26 cellular contexts compared by ENCODE assay signal in the genomic region with DNA sequence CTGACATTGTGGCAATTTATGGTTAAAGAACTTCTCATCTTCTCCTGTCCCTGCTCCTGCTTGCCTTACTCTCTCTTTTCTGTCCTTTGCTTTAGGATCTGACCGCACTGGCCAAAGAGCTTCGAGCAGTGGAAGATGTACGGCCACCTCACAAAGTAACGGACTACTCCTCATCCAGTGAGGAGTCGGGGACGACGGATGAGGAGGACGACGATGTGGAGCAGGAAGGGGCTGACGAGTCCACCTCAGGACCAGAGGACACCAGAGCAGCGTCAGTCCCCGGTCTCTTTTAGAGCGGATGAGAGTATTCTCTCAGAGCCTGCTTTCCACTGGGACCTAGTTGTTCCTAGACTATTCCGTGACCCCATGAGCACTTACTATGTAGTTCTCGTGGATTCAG.
A peak's percentile ranks its signal among the peaks of the same experiment; 100 is the strongest.
DNase-seq lines count a peak whose midpoint lies in the region; ATAC-seq and TF ChIP-seq lines count a peak whose summit lies in the region.
"Had no signal": no experiment of that assay in that cellular context is flagged by ENCODE, and none has a peak within 500 bp of the region (broad histone marks: within the 10 kb centered on the region; RNA-seq: fewer than 3 reads in every experiment).

No MANE protein-coding gene starts in this region.

- intact Hi-C loops in activated T-helper 1 cell treated with anti-CD3 and anti-CD28 coated beads, Interleukin-12 subunit alpha, Interleukin-12 subunit beta, Interleukin-2, Interleukin-4 antibody, amounts not matched to agents 30 ng/mL and 10 ng/mL and 1 ng/mL, durations not matched to agents 14 hours and 24 hours and 36 hours (cut with micrococcal nuclease): no loop called here
- intact Hi-C loops in Right ventricle myocardium superior (cut with DNase I): no loop called here

- no peak for ATAC-seq in activated T-cell treated with anti-CD3 and anti-CD28 coated beads, Interleukin-2, amount 50 U/mL, for 72 hours (replicated peaks in 1 of 2)
- ATAC-seq in Right ventricle myocardium superior (ENCODE audit: poor library complexity): no peak
- ATAC-seq: Right ventricle myocardium inferior had no signal

- no peaks in the 10 kb centered on the region for H3K27me3 ChIP-seq in neural progenitor cell
- H3K27me3 ChIP-seq: BE2C, SJSA1 had no signal

- peaks cover 4% of the 10 kb centered on the region for H3K4me1 Mint-ChIP-seq in activated T-cell treated with anti-CD3 and anti-CD28 coated beads, Interleukin-2, amount 50 U/mL, for 24 hours (ENCODE audit: low read depth)
- peaks cover 9% of the 10 kb centered on the region for H3K4me1 Mint-ChIP-seq in activated T-cell treated with anti-CD3 and anti-CD28 coated beads, Interleukin-2, amount 50 U/mL, for 72 hours (ENCODE audit: low read depth)
- peaks cover 8% of the 10 kb centered on the region for H3K4me1 Mint-ChIP-seq in activated T-helper 1 cell treated with anti-CD3 and anti-CD28 coated beads, Interleukin-12 subunit alpha, Interleukin-12 subunit beta, Interleukin-2, Interleukin-4 antibody, amounts not matched to agents 30 ng/mL and 10 ng/mL and 1 ng/mL, durations not matched to agents 14 hours and 24 hours and 36 hours (ENCODE audit: low read depth)
- H3K4me1 Mint-ChIP-seq in glutamatergic neuron (ENCODE audit: low read depth, unreplicated experiment) (peaks cover 14% of the 10 kb centered on the region), neural progenitor cell (peaks cover 28% of the 10 kb centered on the region)
- H3K4me1 Mint-ChIP-seq: CD14-positive monocyte had no signal

- no peak for DNase-seq in activated T-cell treated with anti-CD3 and anti-CD28 coated beads, Interleukin-2, amount 50 U/mL, for 24 hours
- no peak for DNase-seq in activated T-cell treated with anti-CD3 and anti-CD28 coated beads, Interleukin-2, amount 50 U/mL, for 72 hours
- no peak for DNase-seq in activated T-helper 1 cell treated with anti-CD3 and anti-CD28 coated beads, Interleukin-12 subunit alpha, Interleukin-12 subunit beta, Interleukin-2, Interleukin-4 antibody, amounts not matched to agents 30 ng/mL and 10 ng/mL and 1 ng/mL, durations not matched to agents 14 hours and 24 hours and 36 hours (ENCODE audit: low spot score)
- DNase-seq in glutamatergic neuron (no peak), neural progenitor cell (ENCODE audit: low spot score) (no peak), NCI-H446 treated with DMSO at 0.1 percent for 48 hours (lab: John Stamatoyannopoulos, UW) (no peak), Right ventricle myocardium superior (no peak)
- no peak for DNase-seq in activated CD4-positive, CD25-positive, alpha-beta regulatory T cell treated with anti-CD3 and anti-CD28 coated beads, Interleukin-2, amount 50 U/mL, for 72 hours
- DNase-seq: 8988T, ACHN, BE2C, Calu3, DMS79 treated with DMSO at 0.1 percent for 48 hours, GF-D8, H7, KBM-7, MV-4-11, NCI-H1105, NCI-H1436 treated with DMSO at 0.1 percent for 48 hours, NCI-H187 treated with DMSO at 0.1 percent for 48 hours, NCI-H2107, NCI-H526 treated with DMSO at 0.1 percent for 48 hours, PC-9 had no signal

- no peaks in the 10 kb centered on the region for H3K27me3 Mint-ChIP-seq in activated T-cell treated with anti-CD3 and anti-CD28 coated beads, Interleukin-2, amount 50 U/mL, for 24 hours
- H3K27me3 Mint-ChIP-seq in activated T-cell treated with anti-CD3 and anti-CD28 coated beads, Interleukin-2, amount 50 U/mL, for 72 hours (ENCODE audit: low read depth): no peaks in the 10 kb centered on the region
- H3K27me3 Mint-ChIP-seq in activated T-helper 1 cell treated with anti-CD3 and anti-CD28 coated beads, Interleukin-12 subunit alpha, Interleukin-12 subunit beta, Interleukin-2, Interleukin-4 antibody, amounts not matched to agents 30 ng/mL and 10 ng/mL and 1 ng/mL, durations not matched to agents 14 hours and 24 hours and 36 hours (ENCODE audit: insufficient read depth): no peaks in the 10 kb centered on the region
- H3K27me3 Mint-ChIP-seq in glutamatergic neuron (ENCODE audit: unreplicated experiment): peaks cover 3% of the 10 kb centered on the region
- H3K27me3 Mint-ChIP-seq in neural progenitor cell (ENCODE audit: insufficient read depth, low read depth): no peaks in the 10 kb centered on the region

- H3K4me3 ChIP-seq in neural progenitor cell: no peak overlapping the region
- H3K4me3 ChIP-seq: PC-9, SJSA1 had no signal

- no peaks in the 10 kb centered on the region for H3K9me3 ChIP-seq in neural progenitor cell (ENCODE audit: low read depth)
- H3K9me3 ChIP-seq: BE2C, SJSA1 had no signal

- peak overlapping the region; percentile 62 for H3K27ac Mint-ChIP-seq in activated T-cell treated with anti-CD3 and anti-CD28 coated beads, Interleukin-2, amount 50 U/mL, for 24 hours
- H3K27ac Mint-ChIP-seq in activated T-cell treated with anti-CD3 and anti-CD28 coated beads, Interleukin-2, amount 50 U/mL, for 72 hours: no peak overlapping the region
- peak overlapping the region; percentile 29 for H3K27ac Mint-ChIP-seq in activated T-helper 1 cell treated with anti-CD3 and anti-CD28 coated beads, Interleukin-12 subunit alpha, Interleukin-12 subunit beta, Interleukin-2, Interleukin-4 antibody, amounts not matched to agents 30 ng/mL and 10 ng/mL and 1 ng/mL, durations not matched to agents 14 hours and 24 hours and 36 hours
- H3K27ac Mint-ChIP-seq in glutamatergic neuron (ENCODE audit: unreplicated experiment) (peak overlapping the region; percentile 44), neural progenitor cell (peak overlapping the region; percentile 8)

- no peak overlapping the region for H2AFZ ChIP-seq in neural progenitor cell (replicated peaks)
- H2AFZ ChIP-seq: PC-9 had no signal

- H3K4me3 Mint-ChIP-seq in activated T-cell treated with anti-CD3 and anti-CD28 coated beads, Interleukin-2, amount 50 U/mL, for 24 hours: no peak overlapping the region
- H3K4me3 Mint-ChIP-seq in activated T-cell treated with anti-CD3 and anti-CD28 coated beads, Interleukin-2, amount 50 U/mL, for 72 hours: no peak overlapping the region
- no peak overlapping the region for H3K4me3 Mint-ChIP-seq in activated T-helper 1 cell treated with anti-CD3 and anti-CD28 coated beads, Interleukin-12 subunit alpha, Interleukin-12 subunit beta, Interleukin-2, Interleukin-4 antibody, amounts not matched to agents 30 ng/mL and 10 ng/mL and 1 ng/mL, durations not matched to agents 14 hours and 24 hours and 36 hours
- H3K4me3 Mint-ChIP-seq in glutamatergic neuron (ENCODE audit: unreplicated experiment): no peak overlapping the region
- H3K4me3 Mint-ChIP-seq in neural progenitor cell: no peak overlapping the region
- H3K4me3 Mint-ChIP-seq: CD14-positive monocyte had no signal

- TF ChIP-seq CTCF in glutamatergic neuron (IDR thresholded peaks at IDR 0.05; ENCODE audit: partially characterized antibody, unreplicated experiment) (no peak), neural progenitor cell (IDR thresholded peaks at IDR 0.05) (no peak)

- H3K36me3 Mint-ChIP-seq in activated T-cell treated with anti-CD3 and anti-CD28 coated beads, Interleukin-2, amount 50 U/mL, for 24 hours (ENCODE audit: low read depth): peaks cover 93% of the 10 kb centered on the region
- H3K36me3 Mint-ChIP-seq in activated T-cell treated with anti-CD3 and anti-CD28 coated beads, Interleukin-2, amount 50 U/mL, for 72 hours (ENCODE audit: insufficient read depth in 2 of 2): peaks cover 2 to 13% of the 10 kb centered on the region in 2 donors
- H3K36me3 Mint-ChIP-seq in activated T-helper 1 cell treated with anti-CD3 and anti-CD28 coated beads, Interleukin-12 subunit alpha, Interleukin-12 subunit beta, Interleukin-2, Interleukin-4 antibody, amounts not matched to agents 30 ng/mL and 10 ng/mL and 1 ng/mL, durations not matched to agents 14 hours and 24 hours and 36 hours (ENCODE audit: low read depth): peaks cover 59% of the 10 kb centered on the region
- H3K36me3 Mint-ChIP-seq in glutamatergic neuron (ENCODE audit: unreplicated experiment): peaks cover 5% of the 10 kb centered on the region
- peaks cover 42% of the 10 kb centered on the region for H3K36me3 Mint-ChIP-seq in neural progenitor cell

- H3K4me2 ChIP-seq in neural progenitor cell: no peak overlapping the region
- H3K4me2 ChIP-seq: PC-9 had no signal

- no peaks in the 10 kb centered on the region for H3K4me1 ChIP-seq in neural progenitor cell
- H3K4me1 ChIP-seq: BE2C had no signal

- H3K27ac ChIP-seq in neural progenitor cell: no peak overlapping the region
- H3K27ac ChIP-seq: PC-9, SJSA1 had no signal

- peaks cover 29% of the 10 kb centered on the region for H3K36me3 ChIP-seq in neural progenitor cell

- no peaks in the 10 kb centered on the region for H3F3A ChIP-seq in neural progenitor cell (ENCODE audit: low read depth)

- no peak overlapping the region for H3K9ac ChIP-seq in neural progenitor cell

- H3K79me2 ChIP-seq in neural progenitor cell (ENCODE audit: low read depth): no peaks in the 10 kb centered on the region

- peaks cover under 1% of the 10 kb centered on the region for H4K20me1 ChIP-seq in neural progenitor cell (ENCODE audit: low read depth)

- H3K9me3 Mint-ChIP-seq in activated T-cell treated with anti-CD3 and anti-CD28 coated beads, Interleukin-2, amount 50 U/mL, for 24 hours: no peaks in the 10 kb centered on the region
- H3K9me3 Mint-ChIP-seq in activated T-cell treated with anti-CD3 and anti-CD28 coated beads, Interleukin-2, amount 50 U/mL, for 72 hours: no peaks in the 10 kb centered on the region
- no peaks in the 10 kb centered on the region for H3K9me3 Mint-ChIP-seq in activated T-helper 1 cell treated with anti-CD3 and anti-CD28 coated beads, Interleukin-12 subunit alpha, Interleukin-12 subunit beta, Interleukin-2, Interleukin-4 antibody, amounts not matched to agents 30 ng/mL and 10 ng/mL and 1 ng/mL, durations not matched to agents 14 hours and 24 hours and 36 hours
- H3K9me3 Mint-ChIP-seq in glutamatergic neuron (ENCODE audit: unreplicated experiment) (peaks cover 13% of the 10 kb centered on the region), neural progenitor cell (no peaks in the 10 kb centered on the region)
- H3K9me3 Mint-ChIP-seq: CD14-positive monocyte had no signal
